16 cellular contexts compared by ENCODE assay signal in the genomic region with DNA sequence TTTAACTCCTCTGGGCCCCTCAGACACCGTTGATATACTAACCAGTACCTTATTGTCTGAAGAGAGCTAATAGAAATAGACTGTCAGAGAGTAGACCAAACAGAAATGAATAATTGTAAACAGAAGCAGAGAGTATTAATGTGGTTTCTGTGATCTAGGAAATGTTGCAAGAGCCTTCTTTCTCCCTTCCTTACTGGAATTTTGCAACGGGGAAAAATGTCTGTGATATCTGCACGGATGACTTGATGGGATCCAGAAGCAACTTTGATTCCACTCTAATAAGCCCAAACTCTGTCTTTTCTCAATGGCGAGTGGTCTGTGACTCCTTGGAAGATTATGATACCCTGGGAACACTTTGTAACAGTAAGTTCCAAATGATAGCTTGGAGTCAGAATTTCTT. TPM values are rescaled to one million over a fixed set of nuclear protein-coding genes. Genes with fewer than 3 reads are reported as not detected.
A peak's percentile ranks its signal among the peaks of the same experiment; 100 is the strongest.
DNase-seq lines count a peak whose midpoint lies in the region; ATAC-seq, FAIRE-seq and TF ChIP-seq lines count a peak whose summit lies in the region.
"Had no signal": no experiment of that assay in that cellular context is flagged by ENCODE, and none has a peak within 500 bp of the region (broad histone marks: within the 10 kb centered on the region; RNA-seq: fewer than 3 reads in every experiment).

No MANE protein-coding gene starts in this region.

- 61% methylated on average over 4 of the region's 4 CpGs for WGBS in liver
- WGBS in HepG2 (ENCODE audit: low lambda C conversion rate), result under 1% methylated on average over 4 of the region's 4 CpGs

- CTCF ChIA-PET in HepG2 (lab: Yijun Ruan, JAX; ENCODE audit: low intra/inter-chr PET ratio, low total read pairs), result no interaction called here

- H3K9me3 ChIP-seq in liver (ENCODE audit: control insufficient read depth in 4 of 4, low read length in 3 of 4), result no peaks in the 10 kb centered on the region
- no peaks in the 10 kb centered on the region for H3K9me3 ChIP-seq in HepG2 (ENCODE audit: low read length)
- H3K9me3 ChIP-seq: mucosa of descending colon, ovary, thoracic aorta had no signal

- no peak overlapping the region for H2AFZ ChIP-seq in HepG2 (ENCODE audit: low read length)

- TF ChIP-seq POLR2A in HepG2 (IDR thresholded peaks at IDR 0.05; ENCODE audit: insufficient read depth in 1 of 2, low read depth in 2 of 2, low read length in 2 of 2), result no peak
- TF ChIP-seq POLR2A in GM12892 (IDR thresholded peaks at IDR 0.05; ENCODE audit: low read depth, low read length), result no peak

- no peak for ATAC-seq in HepG2
- ATAC-seq: activated CD4-positive, CD25-positive, alpha-beta regulatory T cell treated with anti-CD3 and anti-CD28 coated beads, Interleukin-2, amount 50 U/mL, for 24 hours; mucosa of descending colon; T-cell had no signal

- in situ Hi-C loops in HepG2 (cut with HindIII; ENCODE audit: extremely low pct_ligation_motif_present, low pct_unique_long_range_greater_than_20kb), result no loop called here
- in situ Hi-C loops in astrocyte of the spinal cord (cut with HindIII; ENCODE audit: low sequenced_read_pairs), result no loop called here

- H3K36me3 ChIP-seq in liver (ENCODE audit: control insufficient read depth in 4 of 4, insufficient read depth in 3 of 4, low read depth in 1 of 4, low read length in 3 of 4) (no peaks in the 10 kb centered on the region), HepG2 (replicated peaks in 1 of 2; ENCODE audit: control insufficient read depth in 1 of 2, insufficient read depth in 2 of 2, low read length in 2 of 2) (no peaks in the 10 kb centered on the region)
- H3K36me3 ChIP-seq: ovary, thoracic aorta had no signal

- H3K27me3 ChIP-seq in liver (ENCODE audit: control insufficient read depth in 4 of 4, insufficient read depth in 4 of 4, low read length in 3 of 4) (peaks cover 0 to 3% (median 0%) of the 10 kb centered on the region in 4 donors), HepG2 (ENCODE audit: control insufficient read depth in 1 of 2, insufficient read depth in 2 of 2, low read length in 2 of 2) (no peaks in the 10 kb centered on the region)
- H3K27me3 ChIP-seq: ovary had no signal

- no peak overlapping the region for H3K4me2 ChIP-seq in HepG2 (ENCODE audit: low read depth, low read length)

- POLR2A ChIA-PET in HepG2 (lab: Yijun Ruan, JAX), result no interaction called here

- DNase-seq in HepG2 (ENCODE audit: low spot score), result no peak
- peak; percentile 36 for DNase-seq in astrocyte of the spinal cord (ENCODE audit: low read depth, low spot score)
- DNase-seq in iris pigment epithelial cell (ENCODE audit: low read depth), result peak; percentile 76
- DNase-seq in KG1 (lab: John Stamatoyannopoulos, UW), result no peak
- no peak for DNase-seq in RKO (ENCODE audit: low spot score)
- DNase-seq in activated naive CD4-positive, alpha-beta T cell treated with Interleukin-2 at 50 U/mL for 16 hours, result no peak
- DNase-seq in GM12892 (ENCODE audit: insufficient read length), result no peak
- DNase-seq: activated naive CD4-positive, alpha-beta T cell treated with anti-CD3 and anti-CD28 coated beads, Interleukin-2, amount 50 U/mL, for 16 hours; foreskin melanocyte; mucosa of descending colon; ovary; T-cell had no signal

- H3K4me3 ChIP-seq in liver (ENCODE audit: low read depth in 1 of 3, low read length in 3 of 3) (no peak overlapping the region), HepG2 (replicated peaks in 1 of 3; ENCODE audit: insufficient read depth in 1 of 3, low read depth in 2 of 3, low read length in 3 of 3) (no peak overlapping the region), astrocyte of the spinal cord (ENCODE audit: low read depth, low read length) (no peak overlapping the region)
- H3K4me3 ChIP-seq: mucosa of descending colon, ovary, thoracic aorta had no signal

- TF ChIP-seq RAD21 in liver (IDR thresholded peaks at IDR 0.05) (no peak), HepG2 (CRISPR knock-in tag; IDR thresholded peaks at IDR 0.05) (no peak)

- no peaks in the 10 kb centered on the region for H4K20me1 ChIP-seq in HepG2 (ENCODE audit: insufficient read depth, low read length)

- no peaks in the 10 kb centered on the region for H3K79me2 ChIP-seq in HepG2 (ENCODE audit: insufficient read depth, low read length)

- H3K9ac ChIP-seq in liver (ENCODE audit: low read depth in 1 of 2, low read length in 2 of 2), result no peak overlapping the region
- H3K9ac ChIP-seq in HepG2 (ENCODE audit: insufficient read depth, low read depth, low read length), result no peak overlapping the region

- TF ChIP-seq EP300 in HepG2 (IDR thresholded peaks at IDR 0.05; ENCODE audit: low read depth in 2 of 2, low read length in 2 of 2) (no peak), HepG2 (CRISPR knock-in tag; IDR thresholded peaks at IDR 0.05; ENCODE audit: borderline replicate concordance) (no peak)

- H3K27ac ChIP-seq in liver (ENCODE audit: low read depth in 1 of 2, low read length in 2 of 2) (no peak overlapping the region), HepG2 (ENCODE audit: extremely low read length, insufficient read depth, low read length) (no peak overlapping the region)
- H3K27ac ChIP-seq: ovary had no signal

- FAIRE-seq in HepG2 (lab: Jason Lieb, UNC) (no peak), GM12892 (lab: Jason Lieb, UNC) (no peak)
- FAIRE-seq: colon had no signal

- no TSS peak for BruUV-seq in HepG2 (replicated peaks; lab: Mats Ljungman, UMichigan)

- intact Hi-C loops in HepG2 (cut with micrococcal nuclease; ENCODE audit: unreplicated experiment), result no loop called here

- no peaks in the 10 kb centered on the region for H3K4me1 ChIP-seq in liver (ENCODE audit: control insufficient read depth in 4 of 4, insufficient read depth in 4 of 4, low read length in 3 of 4)
- H3K4me1 ChIP-seq in HepG2 (ENCODE audit: insufficient read depth, low read length), result no peaks in the 10 kb centered on the region

- TF ChIP-seq CTCF in liver (IDR thresholded peaks at IDR 0.05; ENCODE audit: low read depth, low read length, missing input control) (no peak), HepG2 (CRISPR knock-in tag; IDR thresholded peaks at IDR 0.05) (no peak), astrocyte of the spinal cord (IDR thresholded peaks at IDR 0.05; ENCODE audit: low read depth, low read length) (no peak)

TF ChIP-seq in liver, 16 proteins besides CTCF, POLR2A, EP300 and RAD21:
- peak; percentile 53 for TF ChIP-seq NR2F2 (IDR thresholded peaks at IDR 0.05)
- no peak for TF ChIP-seq RXRA (IDR thresholded peaks at IDR 0.05)

TF ChIP-seq in HepG2, 621 proteins besides CTCF, POLR2A, EP300 and RAD21:
- TF ChIP-seq ZNF264 (CRISPR knock-in tag; IDR thresholded peaks at IDR 0.05) (no peak), ZMYM3 (CRISPR knock-in tag; IDR thresholded peaks at IDR 0.05) (no peak)

RNA-seq across cellular contexts. Expression of a gene that starts 5.1 kb away (rescaled TPM):
- total RNA-seq in liver, result under 1 TPM in 1 of 2 donors, not detected in 1; 0.17 TPM
- not detected for polyA plus RNA-seq in liver
- total RNA-seq in HepG2 (2016; rRNA removed; fragmentation: Illumina TruSeq; extraction: Trizol), result 0.28 TPM in 1 of 2 replicates, not detected in the other
- total RNA-seq in HepG2 (2016; cell fraction: cytosol; rRNA removed; fragmentation: Illumina TruSeq; extraction: Trizol; ENCODE audit: low read depth), result not detected in 2 replicates
- total RNA-seq in HepG2 (2016; cell fraction: insoluble cytoplasmic fraction; rRNA removed; fragmentation: Illumina TruSeq; extraction: Trizol), result not detected in 2 replicates
- total RNA-seq in HepG2 (2016; cell fraction: membrane; rRNA removed; fragmentation: Illumina TruSeq; extraction: Trizol), result not detected in 2 replicates
- total RNA-seq in HepG2 (2016; cell fraction: nucleus; rRNA removed; fragmentation: Illumina TruSeq; extraction: Trizol), result not detected in 2 replicates
- 0.04 TPM in 1 of 2 replicates, not detected in the other for polyA plus RNA-seq in HepG2 (2011; rRNA removed)
- not detected in 2 replicates for polyA plus RNA-seq in HepG2 (2011; cell fraction: cytosol; rRNA removed)
- polyA plus RNA-seq in HepG2 (2011; cell fraction: nucleus; rRNA removed), result not detected in 2 replicates
- not detected in 2 replicates for polyA plus RNA-seq in HepG2 (2012)
- polyA plus RNA-seq in HepG2 (2016; cell fraction: cytosol; fragmentation: Illumina TruSeq; extraction: Trizol; ENCODE audit: low read depth), result 0.06 TPM in 1 of 2 replicates, not detected in the other
- not detected in 2 replicates for polyA plus RNA-seq in HepG2 (2016; cell fraction: insoluble cytoplasmic fraction; fragmentation: Illumina TruSeq; extraction: Trizol; ENCODE audit: low read depth)
- polyA plus RNA-seq in HepG2 (2016; cell fraction: membrane; fragmentation: Illumina TruSeq; extraction: Trizol; ENCODE audit: low read depth), result not detected in 2 replicates
- polyA plus RNA-seq in HepG2 (2016; cell fraction: nucleus; fragmentation: Illumina TruSeq; extraction: Trizol; ENCODE audit: insufficient read depth, low read depth), result not detected in 2 replicates
- 0.14 TPM in 1 of 2 replicates, not detected in the other for polyA minus RNA-seq in HepG2 (2011; rRNA and poly(A)+ RNA removed; ENCODE audit: low replicate concordance)
- not detected in 2 replicates for polyA minus RNA-seq in HepG2 (2011; cell fraction: cytosol; rRNA and poly(A)+ RNA removed)
- polyA minus RNA-seq in HepG2 (2011; cell fraction: nucleus; rRNA and poly(A)+ RNA removed), result not detected in 2 replicates
- not detected for polyA plus RNA-seq in GM12892 (2012; ENCODE audit: missing spikeins)
- total RNA-seq: ovary, T-cell had no signal

Comparison
In these comparisons a context has a peak if more than half of its experiments do, and no peak if none do; other contexts are left out.
1. DNase-seq: peak in astrocyte of the spinal cord (single experiment) and iris pigment epithelial cell (single experiment); none in HepG2 (single experiment), KG1 (single experiment), RKO (single experiment), activated naive CD4-positive, alpha-beta T cell treated with Interleukin-2 at 50 U/mL for 16 hours (single experiment) and GM12892 (single experiment).